Comparison of ENCODE assay signal across 21 cellular contexts in the genomic region with DNA sequence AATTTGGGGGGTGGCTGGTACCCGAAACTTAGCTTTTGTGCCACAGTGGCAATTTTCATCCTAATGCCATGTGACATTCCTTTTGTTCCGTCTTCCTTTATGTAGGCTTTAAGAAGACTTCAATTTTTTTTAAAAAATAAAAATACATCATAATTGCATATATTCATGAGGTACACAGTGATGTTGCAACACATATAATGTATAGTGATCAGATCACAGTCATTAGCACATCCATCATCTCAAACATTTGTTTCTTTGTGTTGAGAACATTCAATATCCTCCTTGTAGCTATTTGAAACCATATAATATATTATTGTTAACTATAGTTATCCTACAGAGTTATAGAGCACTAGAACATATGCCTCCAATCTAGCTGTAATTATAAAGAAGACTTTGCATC. TPM values are rescaled to one million over a fixed set of nuclear protein-coding genes. Genes with fewer than 3 reads are reported as not detected.
A peak's percentile ranks its signal among the peaks of the same experiment; 100 is the strongest.
DNase-seq lines count a peak whose midpoint lies in the region; ATAC-seq, FAIRE-seq and TF ChIP-seq lines count a peak whose summit lies in the region.
"Had no signal": no experiment of that assay in that cellular context is flagged by ENCODE, and none has a peak within 500 bp of the region (broad histone marks: within the 10 kb centered on the region; RNA-seq: fewer than 3 reads in every experiment).

No MANE protein-coding gene starts in this region.

- H3K9ac ChIP-seq in HepG2 (ENCODE audit: insufficient read depth, low read depth, low read length) (no peak overlapping the region), GM12878 (ENCODE audit: control insufficient read depth, insufficient read depth, low read length) (no peak overlapping the region)

- TF ChIP-seq CTCF in HepG2 (CRISPR knock-in tag; IDR thresholded peaks at IDR 0.05) (no peak), right lobe of liver (IDR thresholded peaks at IDR 0.05) (no peak), GM12878 (IDR thresholded peaks at IDR 0.05 in 2 of 3, conservative IDR thresholded peaks at IDR 0.05 in 1 of 3; ENCODE audit: control insufficient read depth in 2 of 3, extremely low read depth in 1 of 3, insufficient read depth in 1 of 3, low read depth in 3 of 3, low read length in 3 of 3) (no peak), osteoblast (IDR thresholded peaks at IDR 0.05; ENCODE audit: extremely low read depth, low read depth, low read length) (no peak)

- in situ Hi-C loops in HepG2 (cut with HindIII; ENCODE audit: extremely low pct_ligation_motif_present, low pct_unique_long_range_greater_than_20kb): no loop called here
- in situ Hi-C loops in GM12878 (cut with MboI): no loop called here

- H3K36me3 ChIP-seq in HepG2 (replicated peaks in 1 of 2; ENCODE audit: control insufficient read depth in 1 of 2, insufficient read depth in 2 of 2, low read length in 2 of 2) (no peaks in the 10 kb centered on the region), right lobe of liver (no peaks in the 10 kb centered on the region), GM12878 (ENCODE audit: control insufficient read depth in 2 of 2, insufficient read depth in 2 of 2, low read length in 1 of 2) (no peaks in the 10 kb centered on the region), osteoblast (ENCODE audit: insufficient read depth, low read length) (no peaks in the 10 kb centered on the region)

- H3K9me3 ChIP-seq in HepG2 (ENCODE audit: low read length) (no peaks in the 10 kb centered on the region), right lobe of liver (no peaks in the 10 kb centered on the region), GM12878 (replicated peaks; ENCODE audit: control insufficient read depth, insufficient read depth, low read length) (no peaks in the 10 kb centered on the region), osteoblast (ENCODE audit: low read depth, low read length) (no peaks in the 10 kb centered on the region)

- H3K27me3 ChIP-seq in HepG2 (ENCODE audit: control insufficient read depth in 1 of 2, insufficient read depth in 2 of 2, low read length in 2 of 2): peaks cover 0 to 3% of the 10 kb centered on the region in 2 experiments; a peak in 1 of 5 replicates
- no peaks in the 10 kb centered on the region for H3K27me3 ChIP-seq in right lobe of liver
- no peaks in the 10 kb centered on the region for H3K27me3 ChIP-seq in GM12878 (replicated peaks in 1 of 2; ENCODE audit: control insufficient read depth in 2 of 2, insufficient read depth in 2 of 2, low read length in 1 of 2)
- H3K27me3 ChIP-seq in osteoblast (ENCODE audit: insufficient read depth, low read length): no peaks in the 10 kb centered on the region

- intact Hi-C loops in HepG2 (cut with micrococcal nuclease; ENCODE audit: unreplicated experiment) (loop anchor here (2.0 to 5.0 kb wide), 2 partner anchors 22 to 152 kb away; no protein-coding TSS in a partner anchor), right lobe of liver (cut with DNase I) (no loop called here), GM12878 (cut with micrococcal nuclease; ENCODE audit: unreplicated experiment) (no loop called here)

- CTCF ChIA-PET in HepG2 (lab: Yijun Ruan, JAX; ENCODE audit: low intra/inter-chr PET ratio, low total read pairs) (no interaction called here), GM12878 (lab: Yijun Ruan, JAX) (interaction anchor here (0.7 to 2.1 kb wide), 5 partner anchors 9 to 515 kb away, joined by 3 to 8 read pairs (median 4); no protein-coding TSS in a partner anchor)

- DNase-seq in HepG2 (ENCODE audit: low spot score) (no peak), right lobe of liver (no peak), GM12878 (ENCODE audit: low read depth, low spot score) (no peak), osteoblast (ENCODE audit: insufficient read length, low spot score, missing footprints) (no peak), DMS53 treated with DMSO at 0.1 percent for 48 hours (lab: John Stamatoyannopoulos, UW; ENCODE audit: unreplicated experiment) (no peak), erythroblast (lab: John Stamatoyannopoulos, UW) (no peak), ureter (ENCODE audit: low spot score) (no peak)
- DNase-seq: CD8-positive, alpha-beta memory T cell; GDM1; NCI-H1105; NCI-H146; NCI-H2029; NCI-H345; NCI-H524; Right ventricle myocardium superior had no signal

- H3K4me1 ChIP-seq in HepG2 (ENCODE audit: insufficient read depth, low read length): peaks cover 30% of the 10 kb centered on the region
- H3K4me1 ChIP-seq in right lobe of liver: no peaks in the 10 kb centered on the region
- peaks cover 42% of the 10 kb centered on the region for H3K4me1 ChIP-seq in GM12878 (ENCODE audit: control insufficient read depth, insufficient read depth, low read length)
- peaks cover 35% of the 10 kb centered on the region for H3K4me1 ChIP-seq in osteoblast (ENCODE audit: insufficient read depth, low read length)

- H3K4me2 ChIP-seq in HepG2 (ENCODE audit: low read depth, low read length): no peak overlapping the region
- peak overlapping the region; percentile 86 for H3K4me2 ChIP-seq in GM12878 (ENCODE audit: control insufficient read depth, insufficient read depth)
- H3K4me2 ChIP-seq in osteoblast (ENCODE audit: insufficient read depth, low read length): no peak overlapping the region

- no peak for ATAC-seq in HepG2
- ATAC-seq in right lobe of liver: no peak
- peak; percentile 19; the same call in 2 of the 3 replicates for ATAC-seq in GM12878
- ATAC-seq in HG03439 (IDR thresholded peaks at IDR 0.05; ENCODE audit: unreplicated experiment): no peak

- TF ChIP-seq POLR2A in HepG2 (IDR thresholded peaks at IDR 0.05; ENCODE audit: insufficient read depth in 1 of 2, low read depth in 2 of 2, low read length in 2 of 2) (no peak), right lobe of liver (IDR thresholded peaks at IDR 0.05) (no peak), GM12878 (IDR thresholded peaks at IDR 0.05; ENCODE audit: low read depth, low read length) (no peak), erythroblast (IDR thresholded peaks at IDR 0.05; ENCODE audit: low read length) (no peak)

- H2AFZ ChIP-seq in HepG2 (ENCODE audit: low read length) (no peak overlapping the region), GM12878 (ENCODE audit: control insufficient read depth, low read depth, low read length) (no peak overlapping the region), osteoblast (ENCODE audit: low read length) (no peak overlapping the region)

- no TSS peak for BruUV-seq in HepG2 (replicated peaks; lab: Mats Ljungman, UMichigan)
- BruUV-seq in GM12878 (replicated peaks; lab: Mats Ljungman, UMichigan): no TSS peak

- H4K20me1 ChIP-seq in HepG2 (ENCODE audit: insufficient read depth, low read length): no peaks in the 10 kb centered on the region
- no peaks in the 10 kb centered on the region for H4K20me1 ChIP-seq in GM12878 (ENCODE audit: control insufficient read depth, insufficient read depth)
- H4K20me1 ChIP-seq in osteoblast (ENCODE audit: insufficient read depth, low read length): no peaks in the 10 kb centered on the region

- 87% methylated on average over 2 of the region's 2 CpGs for WGBS in HepG2 (ENCODE audit: low lambda C conversion rate)
- 68% methylated on average over 2 of the region's 2 CpGs for WGBS in right lobe of liver (ENCODE audit: insufficient coverage, low coverage, low lambda C conversion rate, missing lambda C conversion rate)
- 90% methylated on average over 2 of the region's 2 CpGs for WGBS in GM12878 (ENCODE audit: insufficient coverage, insufficient replicate concordance, low lambda C conversion rate, missing lambda C conversion rate)

- no peak for FAIRE-seq in HepG2 (lab: Jason Lieb, UNC)
- no peak for FAIRE-seq in GM12878 (lab: Jason Lieb, UNC)

- H3K4me3 ChIP-seq in HepG2 (replicated peaks in 1 of 3; ENCODE audit: insufficient read depth in 1 of 3, low read depth in 2 of 3, low read length in 3 of 3) (no peak overlapping the region), right lobe of liver (no peak overlapping the region), GM12878 (peak overlapping the region; percentile 52; the same call in 1 of the 2 replicates), osteoblast (ENCODE audit: insufficient read depth, low read length) (no peak overlapping the region)

- TF ChIP-seq RAD21 in HepG2 (CRISPR knock-in tag; IDR thresholded peaks at IDR 0.05) (no peak), GM12878 (IDR thresholded peaks at IDR 0.05; ENCODE audit: insufficient read depth, low read depth, low read length) (no peak)

- POLR2A ChIA-PET in HepG2 (lab: Yijun Ruan, JAX) (interaction anchor here (2.0 kb wide), 1 partner anchor 8 kb away, joined by 11 read pairs; no protein-coding TSS in a partner anchor), GM12878 (lab: Charles Lee) (interaction anchor here (0.6 to 3.0 kb wide), 2 partner anchors 21 to 289 kb away, joined by 4 to 9 read pairs; no protein-coding TSS in a partner anchor)

- SMC1A ChIA-PET in GM12878 (lab: Charles Lee; ENCODE audit: uncharacterized antibody, unreplicated experiment): interaction anchor here (1.0 to 6.2 kb wide), 11 partner anchors 10 to 80 kb away, joined by 3 to 38 read pairs (median 4); no protein-coding TSS in a partner anchor

- TF ChIP-seq EP300 in HepG2 (IDR thresholded peaks at IDR 0.05; ENCODE audit: low read depth in 2 of 2, low read length in 2 of 2) (no peak), HepG2 (CRISPR knock-in tag; IDR thresholded peaks at IDR 0.05; ENCODE audit: borderline replicate concordance) (no peak), GM12878 (IDR thresholded peaks at IDR 0.05; ENCODE audit: borderline replicate concordance in 1 of 2, control insufficient read depth in 1 of 2, low read depth in 2 of 2, low read length in 2 of 2) (no peak)

- H3K79me2 ChIP-seq in HepG2 (ENCODE audit: insufficient read depth, low read length): no peaks in the 10 kb centered on the region
- no peaks in the 10 kb centered on the region for H3K79me2 ChIP-seq in GM12878 (ENCODE audit: control insufficient read depth, insufficient read depth, low read length)
- no peaks in the 10 kb centered on the region for H3K79me2 ChIP-seq in osteoblast (ENCODE audit: insufficient read depth, low read length)

- RAD21 ChIA-PET in GM12878 (lab: Charles Lee; ENCODE audit: unreplicated experiment): interaction anchor here (0.9 kb wide), 2 partner anchors 21 to 94 kb away, joined by 3 to 4 read pairs; no protein-coding TSS in a partner anchor

- H3K27ac ChIP-seq in HepG2 (ENCODE audit: extremely low read length, insufficient read depth, low read length) (no peak overlapping the region), right lobe of liver (no peak overlapping the region), GM12878 (ENCODE audit: control insufficient read depth, insufficient read depth) (peak overlapping the region; percentile 57), osteoblast (ENCODE audit: low read depth, low read length) (peak overlapping the region; percentile 74)
- H3K27ac ChIP-seq: C4-2B had no signal

RNA-seq across cellular contexts. Expression of a gene that starts 6.0 kb away (rescaled TPM):
- total RNA-seq in HepG2 (2016; rRNA removed; fragmentation: Illumina TruSeq; extraction: Trizol) (0.46 TPM in 2 replicates), right lobe of liver (1 to 10 TPM; 2.7 to 7.3 (median 5.3) TPM), GM12878 (2014; rRNA removed) (16.0 and 18.1 TPM in 2 replicates), GM12878 (2014; rRNA removed; fragmentation: Illumina TruSeq; extraction: Trizol) (21.8 and 22.5 TPM in 2 replicates), GM12878 (2021) (19.0 and 20.2 TPM in 2 replicates), osteoblast (124 and 136 TPM in 2 replicates), ureter (32.8 TPM)
- total RNA-seq in HepG2 (2016; cell fraction: cytosol; rRNA removed; fragmentation: Illumina TruSeq; extraction: Trizol; ENCODE audit: low read depth): 0.10 and 0.35 TPM in 2 replicates
- total RNA-seq in HepG2 (2016; cell fraction: insoluble cytoplasmic fraction; rRNA removed; fragmentation: Illumina TruSeq; extraction: Trizol): 0.33 and 0.67 TPM in 2 replicates
- 0.24 and 0.28 TPM in 2 replicates for total RNA-seq in HepG2 (2016; cell fraction: membrane; rRNA removed; fragmentation: Illumina TruSeq; extraction: Trizol)
- total RNA-seq in HepG2 (2016; cell fraction: nucleus; rRNA removed; fragmentation: Illumina TruSeq; extraction: Trizol): 0.88 and 1.6 TPM in 2 replicates
- polyA plus RNA-seq in HepG2 (2011; rRNA removed) (0.49 and 0.59 TPM in 2 replicates), GM12878 (2011; rRNA removed) (34.9 and 46.5 TPM in 2 replicates), GM12878 (2014; fragmentation: Illumina TruSeq; extraction: Trizol) (16.2 and 17.6 TPM in 2 replicates), GM12878 (2014; fragmentation: Nextera tagmentation; extraction: Ambion mirVana) (1 to 10 TPM; 5.5 to 6.9 TPM), GM12878 (2014; rRNA removed) (15.7 and 22.3 TPM in 2 replicates), GM12878 (2016; fragmentation: Nextera tagmentation; extraction: Ambion mirVana) (10 to 100 TPM; 11.9 to 12.5 TPM)
- 0.15 and 0.36 TPM in 2 replicates for polyA plus RNA-seq in HepG2 (2011; cell fraction: cytosol; rRNA removed)
- 1.4 and 1.7 TPM in 2 replicates for polyA plus RNA-seq in HepG2 (2011; cell fraction: nucleus; rRNA removed)
- 0.09 and 0.51 TPM in 2 replicates for polyA plus RNA-seq in HepG2 (2012)
- polyA plus RNA-seq in HepG2 (2016; cell fraction: cytosol; fragmentation: Illumina TruSeq; extraction: Trizol; ENCODE audit: low read depth): 0.10 TPM in 1 of 2 replicates, not detected in the other
- polyA plus RNA-seq in HepG2 (2016; cell fraction: insoluble cytoplasmic fraction; fragmentation: Illumina TruSeq; extraction: Trizol; ENCODE audit: low read depth): 0.11 and 0.16 TPM in 2 replicates
- polyA plus RNA-seq in HepG2 (2016; cell fraction: membrane; fragmentation: Illumina TruSeq; extraction: Trizol; ENCODE audit: low read depth): 0.27 and 0.33 TPM in 2 replicates
- 0.62 and 1.5 TPM in 2 replicates for polyA plus RNA-seq in HepG2 (2016; cell fraction: nucleus; fragmentation: Illumina TruSeq; extraction: Trizol; ENCODE audit: insufficient read depth, low read depth)
- polyA minus RNA-seq in HepG2 (2011; rRNA and poly(A)+ RNA removed; ENCODE audit: low replicate concordance): 0.34 and 15.9 TPM in 2 replicates
- 0.59 TPM in 1 of 2 replicates, not detected in the other for polyA minus RNA-seq in HepG2 (2011; cell fraction: cytosol; rRNA and poly(A)+ RNA removed)
- polyA minus RNA-seq in HepG2 (2011; cell fraction: nucleus; rRNA and poly(A)+ RNA removed): 3.1 and 4.0 TPM in 2 replicates
- total RNA-seq in GM12878 (2013; cell fraction: nucleolus; rRNA removed): 237 and 241 TPM in 2 replicates
- 13.1 TPM for polyA plus RNA-seq in GM12878 (2011; ENCODE audit: low read depth)
- 13.7 and 14.5 TPM in 2 replicates for polyA plus RNA-seq in GM12878 (2011; cell fraction: cytosol; rRNA removed)
- 48.8 and 52.2 TPM in 2 replicates for polyA plus RNA-seq in GM12878 (2011; cell fraction: nucleus; rRNA removed)
- 17.4 and 18.7 TPM in 2 replicates for polyA plus RNA-seq in GM12878 (2012)
- 29.7 and 38.4 TPM in 2 replicates for polyA minus RNA-seq in GM12878 (2011; rRNA and poly(A)+ RNA removed)
- polyA minus RNA-seq in GM12878 (2011; cell fraction: cytosol; rRNA and poly(A)+ RNA removed): 9.7 and 11.5 TPM in 2 replicates
- polyA minus RNA-seq in GM12878 (2011; cell fraction: nucleus; rRNA and poly(A)+ RNA removed): 35.3 and 47.7 TPM in 2 replicates
- total RNA-seq: OCI-LY7 had no signal

RNA-seq across cellular contexts. Expression of a gene that starts 34.9 kb away (rescaled TPM):
- not detected in 2 replicates for total RNA-seq in HepG2 (2016; rRNA removed; fragmentation: Illumina TruSeq; extraction: Trizol)
- total RNA-seq in HepG2 (2016; cell fraction: cytosol; rRNA removed; fragmentation: Illumina TruSeq; extraction: Trizol; ENCODE audit: low read depth): not detected in 2 replicates
- total RNA-seq in HepG2 (2016; cell fraction: insoluble cytoplasmic fraction; rRNA removed; fragmentation: Illumina TruSeq; extraction: Trizol): not detected in 2 replicates
- not detected in 2 replicates for total RNA-seq in HepG2 (2016; cell fraction: membrane; rRNA removed; fragmentation: Illumina TruSeq; extraction: Trizol)
- not detected in 2 replicates for total RNA-seq in HepG2 (2016; cell fraction: nucleus; rRNA removed; fragmentation: Illumina TruSeq; extraction: Trizol)
- polyA plus RNA-seq in HepG2 (2011; rRNA removed): not detected in 2 replicates
- polyA plus RNA-seq in HepG2 (2011; cell fraction: cytosol; rRNA removed): not detected in 2 replicates
- not detected in 2 replicates for polyA plus RNA-seq in HepG2 (2011; cell fraction: nucleus; rRNA removed)
- polyA plus RNA-seq in HepG2 (2012): not detected in 2 replicates
- not detected in 2 replicates for polyA plus RNA-seq in HepG2 (2016; cell fraction: cytosol; fragmentation: Illumina TruSeq; extraction: Trizol; ENCODE audit: low read depth)
- not detected in 2 replicates for polyA plus RNA-seq in HepG2 (2016; cell fraction: insoluble cytoplasmic fraction; fragmentation: Illumina TruSeq; extraction: Trizol; ENCODE audit: low read depth)
- polyA plus RNA-seq in HepG2 (2016; cell fraction: membrane; fragmentation: Illumina TruSeq; extraction: Trizol; ENCODE audit: low read depth): not detected in 2 replicates
- not detected in 2 replicates for polyA plus RNA-seq in HepG2 (2016; cell fraction: nucleus; fragmentation: Illumina TruSeq; extraction: Trizol; ENCODE audit: insufficient read depth, low read depth)
- 0.02 TPM in 1 of 2 replicates, not detected in the other for polyA minus RNA-seq in HepG2 (2011; rRNA and poly(A)+ RNA removed; ENCODE audit: low replicate concordance)
- polyA minus RNA-seq in HepG2 (2011; cell fraction: cytosol; rRNA and poly(A)+ RNA removed): not detected in 2 replicates
- polyA minus RNA-seq in HepG2 (2011; cell fraction: nucleus; rRNA and poly(A)+ RNA removed): not detected in 2 replicates
- not detected for total RNA-seq in right lobe of liver
- total RNA-seq in GM12878 (2013; cell fraction: nucleolus; rRNA removed): not detected in 2 replicates
- total RNA-seq in GM12878 (2014; rRNA removed): 0.05 and 0.06 TPM in 2 replicates
- under 0.01 and 0.04 TPM in 2 replicates for total RNA-seq in GM12878 (2014; rRNA removed; fragmentation: Illumina TruSeq; extraction: Trizol)
- total RNA-seq in GM12878 (2021): 0.03 and 0.08 TPM in 2 replicates
- not detected for polyA plus RNA-seq in GM12878 (2011; ENCODE audit: low read depth)
- not detected in 2 replicates for polyA plus RNA-seq in GM12878 (2011; rRNA removed)
- polyA plus RNA-seq in GM12878 (2011; cell fraction: cytosol; rRNA removed): under 0.01 TPM in 1 of 2 replicates, not detected in the other
- 0.03 TPM in 1 of 2 replicates, not detected in the other for polyA plus RNA-seq in GM12878 (2011; cell fraction: nucleus; rRNA removed)
- 0.01 TPM in 1 of 2 replicates, not detected in the other for polyA plus RNA-seq in GM12878 (2012)
- 0.02 and 0.06 TPM in 2 replicates for polyA plus RNA-seq in GM12878 (2014; fragmentation: Illumina TruSeq; extraction: Trizol)
- not detected for polyA plus RNA-seq in GM12878 (2014; fragmentation: Nextera tagmentation; extraction: Ambion mirVana)
- polyA plus RNA-seq in GM12878 (2014; rRNA removed): 0.08 and 0.09 TPM in 2 replicates
- not detected for polyA plus RNA-seq in GM12878 (2016; fragmentation: Nextera tagmentation; extraction: Ambion mirVana)
- polyA minus RNA-seq in GM12878 (2011; rRNA and poly(A)+ RNA removed): under 0.01 TPM in 2 replicates
- not detected in 2 replicates for polyA minus RNA-seq in GM12878 (2011; cell fraction: cytosol; rRNA and poly(A)+ RNA removed)
- polyA minus RNA-seq in GM12878 (2011; cell fraction: nucleus; rRNA and poly(A)+ RNA removed): not detected in 2 replicates
- not detected in 2 replicates for total RNA-seq in osteoblast
- not detected for total RNA-seq in ureter
- total RNA-seq: A172; CD8-positive, alpha-beta memory T cell; H4; HT1080; OCI-LY7 had no signal
- polyA plus RNA-seq: CD8-positive, alpha-beta memory T cell had no signal

Comparison
In these comparisons a context has a peak if more than half of its experiments do, and no peak if none do; other contexts are left out.
1. H3K27ac ChIP-seq: peak in GM12878 (single experiment) and osteoblast (single experiment); none in HepG2 (single experiment) and right lobe of liver (0 of 3).